ENCODE assay signal across 13 cellular contexts in the genomic region with DNA sequence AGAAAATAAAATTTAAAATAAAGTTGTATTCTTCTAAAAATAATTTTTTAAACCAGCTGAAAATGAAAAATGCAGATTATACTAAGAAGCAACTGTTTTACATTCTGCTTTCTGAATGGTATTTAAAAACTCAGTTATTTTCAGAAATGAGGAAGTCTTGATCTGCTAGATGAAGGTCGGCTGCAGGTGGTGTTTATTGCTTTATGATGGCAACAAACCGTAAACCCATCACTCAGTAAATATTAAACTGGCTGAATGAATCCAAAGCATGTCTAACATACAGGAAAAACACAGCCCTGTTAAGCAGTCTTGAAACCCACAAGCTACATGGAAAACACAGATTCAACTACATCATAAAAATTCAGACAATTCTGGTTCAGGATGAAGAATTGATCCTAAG. TPM values are rescaled to one million over a fixed set of nuclear protein-coding genes. Genes with fewer than 3 reads are reported as not detected.
A peak's percentile ranks its signal among the peaks of the same experiment; 100 is the strongest.
DNase-seq lines count a peak whose midpoint lies in the region; ATAC-seq and TF ChIP-seq lines count a peak whose summit lies in the region.
"Had no signal": no experiment of that assay in that cellular context is flagged by ENCODE, and none has a peak within 500 bp of the region (broad histone marks: within the 10 kb centered on the region; RNA-seq: fewer than 3 reads in every experiment).

No MANE protein-coding gene starts in this region.

- TF ChIP-seq CTCF in fibroblast of villous mesenchyme (IDR thresholded peaks at IDR 0.05; ENCODE audit: insufficient read depth, low read depth, low read length) (no peak), tibial nerve (IDR thresholded peaks at IDR 0.05) (no peak)

- H3K9ac ChIP-seq in Karpas-422 (ENCODE audit: low read length): peak overlapping the region; percentile 61

- H3K79me2 ChIP-seq in Karpas-422 (ENCODE audit: low read length): no peaks in the 10 kb centered on the region

- H3K4me3 ChIP-seq in Karpas-422 (ENCODE audit: low read length) (peak overlapping the region; percentile 58), fibroblast of villous mesenchyme (ENCODE audit: low read depth, low read length) (no peak overlapping the region), tibial nerve (no peak overlapping the region)
- H3K4me3 ChIP-seq: dorsolateral prefrontal cortex, tibial artery had no signal

- CTCF ChIA-PET in HEK293T (lab: Yijun Ruan, JAX): no interaction called here

- POLR2A ChIA-PET in HEK293T (lab: Yijun Ruan, JAX): no interaction called here

- peaks cover 77% of the 10 kb centered on the region for H3K4me1 ChIP-seq in Karpas-422 (ENCODE audit: low read length)
- no peaks in the 10 kb centered on the region for H3K4me1 ChIP-seq in tibial nerve

- WGBS in tibial nerve, 2 donors: 40 to 57% methylated on average over 2 of the region's 2 CpGs

- H3K9me2 ChIP-seq in Karpas-422 (replicated peaks; ENCODE audit: insufficient read depth, low read length): no peaks in the 10 kb centered on the region

- peak; percentile 26 for ATAC-seq in GM18858 (IDR thresholded peaks at IDR 0.05; ENCODE audit: unreplicated experiment)

- H3K36me3 ChIP-seq in Karpas-422 (ENCODE audit: insufficient read depth, low read length): no peaks in the 10 kb centered on the region
- no peaks in the 10 kb centered on the region for H3K36me3 ChIP-seq in tibial nerve
- H3K36me3 ChIP-seq: tibial artery had no signal

- peak overlapping the region; percentile 59 for H3K4me2 ChIP-seq in Karpas-422 (ENCODE audit: low read depth, low read length, poor library complexity, severe bottlenecking)

- H4K20me1 ChIP-seq in Karpas-422 (ENCODE audit: insufficient read depth, low read depth, low read length): no peaks in the 10 kb centered on the region

- DNase-seq in HEK293T (ENCODE audit: extremely low spot score) (no peak), Karpas-422 (peak; percentile 91), fibroblast of villous mesenchyme (ENCODE audit: low read depth) (peak; percentile 71), glomerular visceral epithelial cell (ENCODE audit: extremely low spot score) (no peak), globus pallidus (ENCODE audit: low spot score) (no peak), dedifferentiated amniotic fluid mesenchymal stem cell (ENCODE audit: extremely low spot score) (no peak), tibial nerve (ENCODE audit: low spot score in 2 of 2) (no peak)
- DNase-seq: activated CD4-positive, CD25-positive, alpha-beta regulatory T cell; dorsolateral prefrontal cortex; NCI-H524; stimulated activated CD4-positive, alpha-beta T cell treated with anti-CD3 and anti-CD28 coated beads, Interleukin-1b, Interleukin-23, amount 100 ng/mL, for 48 hours; tibial artery had no signal

- H3K9me3 ChIP-seq in Karpas-422 (ENCODE audit: low read length) (no peaks in the 10 kb centered on the region), tibial nerve (no peaks in the 10 kb centered on the region)
- H3K9me3 ChIP-seq: tibial artery had no signal

- H2AFZ ChIP-seq in Karpas-422 (ENCODE audit: low read length): no peak overlapping the region

- no peak for TF ChIP-seq POLR2A in tibial nerve (IDR thresholded peaks at IDR 0.05)

- H3K27ac ChIP-seq in Karpas-422 (ENCODE audit: low read length): peak overlapping the region; percentile 93
- H3K27ac ChIP-seq in tibial nerve: no peak overlapping the region
- H3K27ac ChIP-seq: dorsolateral prefrontal cortex, tibial artery had no signal

- H3K27me3 ChIP-seq in Karpas-422 (ENCODE audit: low read length): no peaks in the 10 kb centered on the region
- H3K27me3 ChIP-seq in tibial nerve: peaks cover 0 to 21% of the 10 kb centered on the region in 2 donors
- H3K27me3 ChIP-seq: tibial artery had no signal

- TF ChIP-seq EP300 in tibial nerve (IDR thresholded peaks at IDR 0.05): no peak

TF ChIP-seq in HEK293T, 16 proteins besides CTCF, POLR2A, EP300 and RAD21:
- TF ChIP-seq FOXK2 (IDR thresholded peaks at IDR 0.05): no peak
- TF ChIP-seq, protein P1, sequence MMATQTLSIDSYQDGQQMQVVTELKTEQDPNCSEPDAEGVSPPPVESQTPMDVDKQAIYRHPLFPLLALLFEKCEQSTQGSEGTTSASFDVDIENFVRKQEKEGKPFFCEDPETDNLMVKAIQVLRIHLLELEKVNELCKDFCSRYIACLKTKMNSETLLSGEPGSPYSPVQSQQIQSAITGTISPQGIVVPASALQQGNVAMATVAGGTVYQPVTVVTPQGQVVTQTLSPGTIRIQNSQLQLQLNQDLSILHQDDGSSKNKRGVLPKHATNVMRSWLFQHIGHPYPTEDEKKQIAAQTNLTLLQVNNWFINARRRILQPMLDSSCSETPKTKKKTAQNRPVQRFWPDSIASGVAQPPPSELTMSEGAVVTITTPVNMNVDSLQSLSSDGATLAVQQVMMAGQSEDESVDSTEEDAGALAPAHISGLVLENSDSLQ (IDR thresholded peaks at IDR 0.05): peak; percentile 37; the same call in 1 of the 2 replicates

RNA-seq across cellular contexts. Expression of a gene that starts 29.3 kb away (rescaled TPM):
- total RNA-seq in Karpas-422 (2014; rRNA removed; shearing (Covaris generic); ENCODE audit: low replicate concordance): 22.5 and 33.5 TPM in 2 replicates
- 79.9 and 87.0 TPM in 2 replicates for total RNA-seq in fibroblast of villous mesenchyme
- total RNA-seq in tibial nerve: 10 to 100 TPM; 26.9 to 36.3 (median 30.7) TPM

RNA-seq across cellular contexts. Expression of a gene that starts 38.2 kb away (rescaled TPM):
- total RNA-seq in Karpas-422 (2014; rRNA removed; shearing (Covaris generic); ENCODE audit: low replicate concordance): 13.4 and 14.4 TPM in 2 replicates
- total RNA-seq in fibroblast of villous mesenchyme: under 0.01 and 0.32 TPM in 2 replicates
- total RNA-seq in tibial nerve: 10 to 100 TPM; 19.5 to 26.0 (median 21.8) TPM

Comparison
In these comparisons a context has a peak if more than half of its experiments do, and no peak if none do; other contexts are left out.
1. DNase-seq: peak in Karpas-422 (single experiment) and fibroblast of villous mesenchyme (single experiment); none in HEK293T (single experiment), glomerular visceral epithelial cell (single experiment), globus pallidus (single experiment), dedifferentiated amniotic fluid mesenchymal stem cell (single experiment) and tibial nerve (0 of 2).
2. RNA of a gene that starts 38.2 kb away (total RNA-seq): 19.5 to 26.0 TPM in tibial nerve and 13.4 to 14.4 TPM in Karpas-422; under 0.01 to 0.32 TPM in fibroblast of villous mesenchyme; every median in the first group is over 10 times any median in the second.